11 cellular contexts compared by ENCODE assay signal in the genomic region with DNA sequence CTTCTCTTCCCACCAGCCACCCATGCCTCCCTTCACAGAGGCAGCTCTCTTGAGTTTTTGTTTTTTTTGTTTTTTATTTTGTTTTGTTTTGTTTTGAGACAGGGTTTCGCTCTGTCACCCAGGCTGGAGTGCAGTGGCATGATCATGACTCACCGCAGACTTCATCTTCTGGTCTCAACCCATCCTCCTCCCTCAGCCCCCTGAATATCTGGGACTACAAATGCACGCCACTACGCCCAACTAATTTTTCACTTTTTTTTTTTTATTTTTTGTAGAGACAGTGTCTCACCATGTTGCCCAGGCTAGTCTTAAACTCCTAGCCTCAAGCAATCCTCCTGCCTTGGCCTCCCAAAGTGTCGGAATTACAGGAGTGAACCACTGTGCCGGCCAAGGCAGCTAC.
"Had no signal": no experiment of that assay in that cellular context is flagged by ENCODE, and none has a peak within 500 bp of the region (broad histone marks: within the 10 kb centered on the region; RNA-seq: fewer than 3 reads in every experiment).

No MANE protein-coding gene starts in this region.

- H3K27ac Mint-ChIP-seq: memory B cell; stimulated activated naive B cell treated with anti-CD40 and anti-IgM and Interleukin-4, amounts not matched to agents 10 μg/mL and 1 μg/mL and 100 μg/mL, for 72 hours had no signal

- H3K4me3 Mint-ChIP-seq: memory B cell; stimulated activated naive B cell treated with anti-CD40 and anti-IgM and Interleukin-4, amounts not matched to agents 10 μg/mL and 1 μg/mL and 100 μg/mL, for 72 hours had no signal

- H3K9me3 Mint-ChIP-seq: memory B cell; stimulated activated naive B cell treated with anti-CD40 and anti-IgM and Interleukin-4, amounts not matched to agents 10 μg/mL and 1 μg/mL and 100 μg/mL, for 72 hours had no signal

- DNase-seq: activated CD4-positive, alpha-beta T cell treated with anti-CD3 and anti-CD28 coated beads for 1 hour; dorsolateral prefrontal cortex; kidney; left ventricle myocardium inferior; psoas muscle; sigmoid colon; stimulated activated CD4-positive, alpha-beta T cell treated with anti-CD3 and anti-CD28 coated beads, Interleukin-2, amount 100 ng/mL, for 24 hours; stimulated activated naive B cell treated with anti-CD40 and anti-IgM and Interleukin-4, amounts not matched to agents 10 μg/mL and 1 μg/mL and 100 μg/mL, for 72 hours; T1000; upper lobe of left lung had no signal

- H3K36me3 Mint-ChIP-seq: memory B cell; stimulated activated naive B cell treated with anti-CD40 and anti-IgM and Interleukin-4, amounts not matched to agents 10 μg/mL and 1 μg/mL and 100 μg/mL, for 72 hours had no signal

- ATAC-seq: psoas muscle; stimulated activated naive B cell treated with anti-CD40 and anti-IgM and Interleukin-4, amounts not matched to agents 10 μg/mL and 1 μg/mL and 100 μg/mL, for 72 hours had no signal
